Comparison of ENCODE assay signal across 22 cellular contexts in genomic region chr13:79703772-79704171, GRCh38.
DNase-seq lines count a peak whose midpoint lies in the region; ATAC-seq and TF ChIP-seq lines count a peak whose summit lies in the region.
"Had no signal": no experiment of that assay in that cellular context is flagged by ENCODE, and none has a peak within 500 bp of the region (broad histone marks: within the 10 kb centered on the region; RNA-seq: fewer than 3 reads in every experiment).

No MANE protein-coding gene starts in this region.

- no peaks in the 10 kb centered on the region for H3K36me3 ChIP-seq in spleen
- H3K36me3 ChIP-seq: BLaER1 treated with 17β-estradiol and CSF1 and Interleukin-3, amounts not matched to agents 10 nM and 100 nM; uterus had no signal

- H3K9me3 ChIP-seq in spleen = no peaks in the 10 kb centered on the region
- H3K9me3 ChIP-seq: BLaER1 treated with 17β-estradiol and CSF1 and Interleukin-3, amounts not matched to agents 10 nM and 100 nM; psoas muscle; uterus had no signal

- intact Hi-C loops in spleen (cut with DNase I; ENCODE audit: low total_unique reads) = no loop called here

- no peak for DNase-seq in HuH-7 (ENCODE audit: low spot score)
- no peak for DNase-seq in putamen (ENCODE audit: low spot score)
- no peak for DNase-seq in activated gamma-delta T cell (lab: John Stamatoyannopoulos, UW)
- DNase-seq in spleen = no peak
- DNase-seq: activated CD4-positive, alpha-beta T cell treated with anti-CD3 and anti-CD28 coated beads for 1 hour; activated naive CD4-positive, alpha-beta T cell treated with anti-CD3 and anti-CD28 coated beads, Interleukin-2, amount 10 ng/mL, durations not matched to agents 7 days and 5 days; activated T-cell treated with anti-CD3 and anti-CD28 coated beads, Interleukin-2, amount 50 U/mL, for 72 hours; DND-41; NCI-H1436; NCI-H510A; PC-9; psoas muscle; SHP77; stimulated activated CD4-positive, alpha-beta T cell treated with anti-CD3 and anti-CD28 coated beads, Interleukin-1b, Interleukin-23, amount 100 ng/mL, for 48 hours; substantia nigra; SW 1271; uterus had no signal

- H3K27ac ChIP-seq in spleen = no peak overlapping the region
- H3K27ac ChIP-seq: BLaER1 treated with 17β-estradiol and CSF1 and Interleukin-3, amounts not matched to agents 10 nM and 100 nM; PC-9; psoas muscle; uterus had no signal

- no peaks in the 10 kb centered on the region for H3K27me3 ChIP-seq in spleen (replicated peaks in 1 of 7)
- H3K27me3 ChIP-seq: BLaER1 treated with 17β-estradiol and CSF1 and Interleukin-3, amounts not matched to agents 10 nM and 100 nM; uterus had no signal

- no peak for TF ChIP-seq POLR2A in spleen (IDR thresholded peaks at IDR 0.05)

- no peak overlapping the region for H3K4me3 ChIP-seq in spleen
- H3K4me3 ChIP-seq: BLaER1 treated with 17β-estradiol and CSF1 and Interleukin-3, amounts not matched to agents 10 nM and 100 nM; PC-9; psoas muscle; uterus had no signal

- H3K4me1 ChIP-seq in spleen = no peaks in the 10 kb centered on the region
- H3K4me1 ChIP-seq: BLaER1 treated with 17β-estradiol and CSF1 and Interleukin-3, amounts not matched to agents 10 nM and 100 nM; psoas muscle; uterus had no signal

- WGBS in spleen, 5 donors = 79 to 97% (median 90%) methylated on average over 1 of the region's 1 CpG

- TF ChIP-seq CTCF in spleen (IDR thresholded peaks at IDR 0.05 in 8 of 11, conservative IDR thresholded peaks at IDR 0.05 in 3 of 11) = no peak

- ATAC-seq in GM18861 (IDR thresholded peaks at IDR 0.05; ENCODE audit: unreplicated experiment) (peak; percentile 78), GM21381 (IDR thresholded peaks at IDR 0.05; ENCODE audit: unreplicated experiment) (peak; percentile 52), HG02885 (IDR thresholded peaks at IDR 0.05; ENCODE audit: poor library complexity, unreplicated experiment) (peak; percentile 74), HG03565 (IDR thresholded peaks at IDR 0.05; ENCODE audit: unreplicated experiment) (peak; percentile 72)
- ATAC-seq: activated T-cell treated with anti-CD3 and anti-CD28 coated beads, Interleukin-2, amount 50 U/mL, for 72 hours; psoas muscle had no signal
